Comparison of ENCODE assay signal across 8 cellular contexts in genomic region chr22:42615860-42616175, GRCh38. TPM values are rescaled to one million over a fixed set of nuclear protein-coding genes. Genes with fewer than 3 reads are reported as not detected.
DNase-seq lines count a peak whose midpoint lies in the region; ATAC-seq, FAIRE-seq and TF ChIP-seq lines count a peak whose summit lies in the region.
"Not testable (repeated sequence)": the region's sequence is repeated elsewhere in the genome, so short reads cannot be mapped to it uniquely, and the experiment has no call there.

No MANE protein-coding gene starts in this region.

- peaks cover 25% of the 10 kb centered on the region for H3K36me3 Mint-ChIP-seq in activated naive CD8-positive, alpha-beta T cell treated with anti-CD3 and anti-CD28 coated beads for 36 hours
- H3K36me3 Mint-ChIP-seq in neural crest cell (ENCODE audit: low read depth): not testable (repeated sequence)

- peaks cover 36% of the 10 kb centered on the region for H3K4me1 Mint-ChIP-seq in activated naive CD8-positive, alpha-beta T cell treated with anti-CD3 and anti-CD28 coated beads for 36 hours
- H3K4me1 Mint-ChIP-seq in neural crest cell: peaks cover 46% of the 10 kb centered on the region
- peaks cover 54% of the 10 kb centered on the region for H3K4me1 Mint-ChIP-seq in stimulated activated naive CD8-positive, alpha-beta T cell treated with anti-CD3 and anti-CD28 coated beads, Interleukin-15, amount 100 ng/mL, for 72 hours

- DNase-seq in AG10803 (ENCODE audit: low read depth); HL-60 (ENCODE audit: low read depth in 1 of 2, low spot score in 1 of 2); SK-N-MC (ENCODE audit: low read depth, low spot score); activated naive CD8-positive, alpha-beta T cell treated with anti-CD3 and anti-CD28 coated beads for 36 hours; keratinocyte (ENCODE audit: low read depth, low spot score); neural crest cell (ENCODE audit: low read depth, low spot score); stimulated activated naive CD8-positive, alpha-beta T cell treated with anti-CD3 and anti-CD28 coated beads, Interleukin-15, amount 100 ng/mL, for 72 hours: not testable (repeated sequence)

- peak overlapping the region; percentile 80 for H3K4me2 ChIP-seq in keratinocyte (ENCODE audit: control insufficient read depth, extremely low read depth, insufficient read depth, low read depth, low read length)

- not testable (repeated sequence) for H3K9me1 ChIP-seq in keratinocyte (ENCODE audit: control insufficient read depth, extremely low read depth, insufficient read depth, low read length)

- not testable (repeated sequence) for H3K27me3 ChIP-seq in HL-60 (ENCODE audit: insufficient read depth, poor library complexity, severe bottlenecking); endocrine pancreas (ENCODE audit: control insufficient read depth, insufficient read depth, low read length); keratinocyte (ENCODE audit: control insufficient read depth, extremely low read depth, insufficient read depth, low read length)

- not testable (repeated sequence) for TF ChIP-seq CTCF in AG10803 (conservative IDR thresholded peaks at IDR 0.05; ENCODE audit: low read length); HL-60 (IDR thresholded peaks at IDR 0.05; ENCODE audit: insufficient read depth, low read length); keratinocyte (optimal IDR thresholded peaks at IDR 0.05 in 1 of 3, IDR thresholded peaks at IDR 0.05 in 1 of 3, conservative IDR thresholded peaks at IDR 0.05 in 1 of 3; ENCODE audit: extremely low read depth in 1 of 3, insufficient read depth in 2 of 3, low read length in 3 of 3); neural crest cell (conservative IDR thresholded peaks at IDR 0.05)

- H3K9ac ChIP-seq in SK-N-MC (ENCODE audit: insufficient read length) (peak overlapping the region; percentile 97), keratinocyte (ENCODE audit: control insufficient read depth, extremely low read depth, insufficient read depth, low read length) (peak overlapping the region; percentile 92)
- not testable (repeated sequence) for H3K9ac ChIP-seq in endocrine pancreas (ENCODE audit: control insufficient read depth, insufficient read depth, low read length)

- not testable (repeated sequence) for H3K9me3 ChIP-seq in SK-N-MC (ENCODE audit: low read depth, low read length); endocrine pancreas (ENCODE audit: control insufficient read depth, low read length); keratinocyte (ENCODE audit: control insufficient read depth, low read depth, low read length)

- H3K79me2 ChIP-seq in keratinocyte (ENCODE audit: control insufficient read depth, insufficient read depth, low read length): peaks cover 34% of the 10 kb centered on the region

- not testable (repeated sequence) for FAIRE-seq in keratinocyte (lab: Jason Lieb, UNC)

- ATAC-seq in stimulated activated naive CD8-positive, alpha-beta T cell treated with anti-CD3 and anti-CD28 coated beads, Interleukin-15, amount 100 ng/mL, for 72 hours: not testable (repeated sequence)

- not testable (repeated sequence) for H4K20me1 ChIP-seq in keratinocyte (ENCODE audit: control insufficient read depth, extremely low read depth, insufficient read depth, low read length)

- H2AFZ ChIP-seq in keratinocyte (ENCODE audit: control insufficient read depth, low read length): not testable (repeated sequence)

- dilution Hi-C loops in keratinocyte (cut with MboI; ENCODE audit: extremely low pct_ligation_motif_present, low sequenced_read_pairs): not testable (repeated sequence)

- not testable (repeated sequence) for H3K4me1 ChIP-seq in endocrine pancreas (ENCODE audit: control insufficient read depth, insufficient read depth, low read length)
- peaks cover 28% of the 10 kb centered on the region for H3K4me1 ChIP-seq in keratinocyte (ENCODE audit: control insufficient read depth, extremely low read depth, insufficient read depth, low read length)

- peaks cover 16% of the 10 kb centered on the region for H3K36me3 ChIP-seq in SK-N-MC (ENCODE audit: insufficient read depth, low read length)
- not testable (repeated sequence) for H3K36me3 ChIP-seq in endocrine pancreas (ENCODE audit: control insufficient read depth, insufficient read depth, low read length)
- H3K36me3 ChIP-seq in keratinocyte (ENCODE audit: control insufficient read depth in 2 of 2, extremely low read depth in 1 of 2, insufficient read depth in 2 of 2, low read length in 2 of 2): peaks cover 7 to 24% of the 10 kb centered on the region in 2 experiments

- H3K27me3 Mint-ChIP-seq in activated naive CD8-positive, alpha-beta T cell treated with anti-CD3 and anti-CD28 coated beads for 36 hours; stimulated activated naive CD8-positive, alpha-beta T cell treated with anti-CD3 and anti-CD28 coated beads, Interleukin-15, amount 100 ng/mL, for 72 hours: not testable (repeated sequence)
- H3K27me3 Mint-ChIP-seq in neural crest cell (ENCODE audit: low read depth): peaks cover 11% of the 10 kb centered on the region

- H3K27ac ChIP-seq in HL-60 (replicated peaks) (peak overlapping the region; percentile 99), SK-N-MC (peak overlapping the region; percentile 99), keratinocyte (ENCODE audit: control insufficient read depth, insufficient read depth, low read length) (peak overlapping the region; percentile 100)

- peak overlapping the region; percentile 100 for H3K27ac Mint-ChIP-seq in activated naive CD8-positive, alpha-beta T cell treated with anti-CD3 and anti-CD28 coated beads for 36 hours
- not testable (repeated sequence) for H3K27ac Mint-ChIP-seq in neural crest cell (ENCODE audit: unreplicated experiment)
- H3K27ac Mint-ChIP-seq in stimulated activated naive CD8-positive, alpha-beta T cell treated with anti-CD3 and anti-CD28 coated beads, Interleukin-15, amount 100 ng/mL, for 72 hours: peak overlapping the region in 1 of 2 donors; percentile 100

- peak overlapping the region; percentile 85 for H3K4me3 ChIP-seq in AG10803 (ENCODE audit: low read length)
- H3K4me3 ChIP-seq in HL-60 (replicated peaks; ENCODE audit: insufficient read depth, low read length): peak overlapping the region; percentile 28
- H3K4me3 ChIP-seq in SK-N-MC: peak overlapping the region; percentile 99
- peak overlapping the region; percentile 23 for H3K4me3 ChIP-seq in endocrine pancreas (ENCODE audit: control insufficient read depth, insufficient read depth, low read length)
- peak overlapping the region in 2 of 3 experiments; percentile 32 to 61 for H3K4me3 ChIP-seq in keratinocyte (ENCODE audit: control insufficient read depth in 2 of 3, extremely low read depth in 1 of 3, insufficient read depth in 2 of 3, low read depth in 1 of 3, low read length in 3 of 3)

- H3K4me3 Mint-ChIP-seq in activated naive CD8-positive, alpha-beta T cell treated with anti-CD3 and anti-CD28 coated beads for 36 hours: peak overlapping the region; percentile 88
- peak overlapping the region; percentile 89 for H3K4me3 Mint-ChIP-seq in neural crest cell
- H3K4me3 Mint-ChIP-seq in stimulated activated naive CD8-positive, alpha-beta T cell treated with anti-CD3 and anti-CD28 coated beads, Interleukin-15, amount 100 ng/mL, for 72 hours: peak overlapping the region; percentile 92 to 94

- not testable (repeated sequence) for H3K9me3 Mint-ChIP-seq in activated naive CD8-positive, alpha-beta T cell treated with anti-CD3 and anti-CD28 coated beads for 36 hours; neural crest cell; stimulated activated naive CD8-positive, alpha-beta T cell treated with anti-CD3 and anti-CD28 coated beads, Interleukin-15, amount 100 ng/mL, for 72 hours

RNA-seq across cellular contexts. Expression of gene POLDIP3, which starts 1.1 kb away (rescaled TPM):
- 10 to 100 TPM; 71.7 to 72.0 TPM for total RNA-seq in activated naive CD8-positive, alpha-beta T cell treated with anti-CD3 and anti-CD28 coated beads for 36 hours
- 38.5 to 41.9 TPM (median 38.7 TPM) in 3 replicates for polyA plus RNA-seq in keratinocyte
- 25.1 TPM for polyA plus RNA-seq in keratinocyte (2011; ENCODE audit: low read depth)
- 35.2 and 37.0 TPM in 2 replicates for polyA plus RNA-seq in keratinocyte (2011; cell fraction: cytosol; rRNA removed)
- 53.9 and 59.9 TPM in 2 replicates for polyA plus RNA-seq in keratinocyte (2011; cell fraction: nucleus; rRNA removed)
- 38.2 and 44.5 TPM in 2 replicates for polyA plus RNA-seq in keratinocyte (2012; ENCODE audit: low replicate concordance)
- 33.9 to 36.7 TPM (median 34.8 TPM) in 3 replicates for polyA minus RNA-seq in keratinocyte
- polyA minus RNA-seq in keratinocyte (2011; cell fraction: cytosol; rRNA and poly(A)+ RNA removed): 19.0 TPM
- 22.8 and 31.6 TPM in 2 replicates for polyA minus RNA-seq in keratinocyte (2011; cell fraction: nucleus; rRNA and poly(A)+ RNA removed)
- 110 and 114 TPM in 2 replicates for total RNA-seq in neural crest cell

RNA-seq across cellular contexts. Expression of gene ATP5MGL, which starts 24.6 kb away (rescaled TPM):
- under 1 TPM; 0.37 to 0.56 TPM for total RNA-seq in activated naive CD8-positive, alpha-beta T cell treated with anti-CD3 and anti-CD28 coated beads for 36 hours
- polyA plus RNA-seq in keratinocyte: not detected in 3 replicates
- 0.46 TPM for polyA plus RNA-seq in keratinocyte (2011; ENCODE audit: low read depth)
- 0.14 TPM in 1 of 2 replicates, not detected in the other for polyA plus RNA-seq in keratinocyte (2011; cell fraction: cytosol; rRNA removed)
- polyA plus RNA-seq in keratinocyte (2011; cell fraction: nucleus; rRNA removed): 0.22 and 0.28 TPM in 2 replicates
- polyA plus RNA-seq in keratinocyte (2012; ENCODE audit: low replicate concordance): not detected in 2 replicates
- 0.33 to 2.7 TPM in 2 of 3 replicates, not detected in the other for polyA minus RNA-seq in keratinocyte
- polyA minus RNA-seq in keratinocyte (2011; cell fraction: cytosol; rRNA and poly(A)+ RNA removed): not detected
- polyA minus RNA-seq in keratinocyte (2011; cell fraction: nucleus; rRNA and poly(A)+ RNA removed): 0.63 TPM in 1 of 2 replicates, not detected in the other
- total RNA-seq in neural crest cell: 0.66 and 1.3 TPM in 2 replicates

RNA-seq across cellular contexts. Expression of gene CYB5R3, which starts 33.4 kb away (rescaled TPM):
- 10 to 100 TPM; 62.7 to 64.3 TPM for total RNA-seq in activated naive CD8-positive, alpha-beta T cell treated with anti-CD3 and anti-CD28 coated beads for 36 hours
- polyA plus RNA-seq in keratinocyte: 92.3 to 130 TPM (median 102 TPM) in 3 replicates
- polyA plus RNA-seq in keratinocyte (2011; ENCODE audit: low read depth): 25.3 TPM
- polyA plus RNA-seq in keratinocyte (2011; cell fraction: cytosol; rRNA removed): 97.1 and 168 TPM in 2 replicates
- 81.0 and 113 TPM in 2 replicates for polyA plus RNA-seq in keratinocyte (2011; cell fraction: nucleus; rRNA removed)
- polyA plus RNA-seq in keratinocyte (2012; ENCODE audit: low replicate concordance): 103 and 190 TPM in 2 replicates
- polyA minus RNA-seq in keratinocyte: 105 to 302 TPM (median 113 TPM) in 3 replicates
- 191 TPM for polyA minus RNA-seq in keratinocyte (2011; cell fraction: cytosol; rRNA and poly(A)+ RNA removed)
- polyA minus RNA-seq in keratinocyte (2011; cell fraction: nucleus; rRNA and poly(A)+ RNA removed): 57.7 and 69.0 TPM in 2 replicates
- total RNA-seq in neural crest cell: 105 and 106 TPM in 2 replicates

Comparison
In these comparisons a context has a peak if more than half of its experiments do, and no peak if none do; other contexts are left out.
1. H3K4me3 ChIP-seq: peak in every context shown above with its lines; median percentile 99 in SK-N-MC; 85 in AG10803; 46 in keratinocyte; 28 in HL-60; 23 in endocrine pancreas.